Comparison of ENCODE assay signal across 9 cellular contexts in the genomic region with DNA sequence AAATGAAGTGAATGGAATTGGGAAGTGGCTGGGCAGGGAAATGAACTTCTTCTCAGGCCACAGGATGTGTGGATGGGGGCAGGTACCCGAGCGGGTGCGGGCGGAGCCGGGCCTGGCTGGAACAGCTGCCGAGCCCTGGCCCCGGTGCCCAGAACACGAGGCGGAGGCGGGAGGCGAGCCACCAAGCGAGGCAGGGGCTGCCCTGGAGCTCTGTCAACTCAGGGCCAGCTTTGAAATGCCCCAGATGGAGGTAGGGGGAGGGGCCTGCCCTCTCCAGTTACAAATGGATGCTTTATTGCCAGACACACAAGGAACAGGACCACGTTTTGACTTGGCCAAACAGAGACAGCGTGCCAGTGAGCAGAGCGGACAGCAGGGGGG.
A peak's percentile ranks its signal among the peaks of the same experiment; 100 is the strongest.
DNase-seq lines count a peak whose midpoint lies in the region; ATAC-seq and TF ChIP-seq lines count a peak whose summit lies in the region.
"Had no signal": no experiment of that assay in that cellular context is flagged by ENCODE, and none has a peak within 500 bp of the region (broad histone marks: within the 10 kb centered on the region; RNA-seq: fewer than 3 reads in every experiment).

No MANE protein-coding gene starts in this region.

- H3K36me3 ChIP-seq in muscle layer of duodenum (ENCODE audit: control insufficient read depth in 1 of 2, insufficient read depth in 2 of 2, low read length in 2 of 2), result peaks cover 2 to 10% of the 10 kb centered on the region in 2 donors
- peaks cover 9% of the 10 kb centered on the region for H3K36me3 ChIP-seq in upper lobe of right lung

- ATAC-seq in upper lobe of right lung (peak; percentile 59), HG03108 (IDR thresholded peaks at IDR 0.05; ENCODE audit: unreplicated experiment) (no peak), GM19351 (IDR thresholded peaks at IDR 0.05; ENCODE audit: unreplicated experiment) (no peak)

- H3K27me3 ChIP-seq in muscle layer of duodenum (ENCODE audit: low read depth, low read length), result no peaks in the 10 kb centered on the region
- no peaks in the 10 kb centered on the region for H3K27me3 ChIP-seq in upper lobe of right lung

- TF ChIP-seq CTCF in coronary artery (IDR thresholded peaks at IDR 0.05) (no peak), upper lobe of right lung (IDR thresholded peaks at IDR 0.05) (no peak)

- H3K4me3 Mint-ChIP-seq in activated T-cell treated with anti-CD3 and anti-CD28 coated beads, Interleukin-2, amount 50 U/mL, for 24 hours, result no peak overlapping the region

- H3K9me3 ChIP-seq in muscle layer of duodenum (ENCODE audit: control insufficient read depth in 1 of 2, low read length in 2 of 2) (no peaks in the 10 kb centered on the region), upper lobe of right lung (no peaks in the 10 kb centered on the region)

- H3K27ac ChIP-seq in coronary artery (peak overlapping the region; percentile 62 to 93), muscle layer of duodenum (ENCODE audit: low read length) (peak overlapping the region; percentile 67), upper lobe of right lung (peak overlapping the region; percentile 67)

- TF ChIP-seq POLR2A in erythroblast (IDR thresholded peaks at IDR 0.05; ENCODE audit: low read length), result no peak

- no peaks in the 10 kb centered on the region for H3K27me3 Mint-ChIP-seq in activated T-cell treated with anti-CD3 and anti-CD28 coated beads, Interleukin-2, amount 50 U/mL, for 24 hours

- intact Hi-C loops in upper lobe of right lung (cut with DNase I), result no loop called here

- H3K4me1 ChIP-seq in muscle layer of duodenum (ENCODE audit: control insufficient read depth in 1 of 2, insufficient read depth in 2 of 2, low read length in 2 of 2) (peaks cover 0 to 18% of the 10 kb centered on the region in 2 donors), upper lobe of right lung (peaks cover 13% of the 10 kb centered on the region)

- H3K27ac Mint-ChIP-seq in activated T-cell treated with anti-CD3 and anti-CD28 coated beads, Interleukin-2, amount 50 U/mL, for 24 hours, result peak overlapping the region; percentile 37

- H3K4me1 Mint-ChIP-seq in activated T-cell treated with anti-CD3 and anti-CD28 coated beads, Interleukin-2, amount 50 U/mL, for 24 hours (ENCODE audit: low read depth), result no peaks in the 10 kb centered on the region

- H3K36me3 Mint-ChIP-seq in activated T-cell treated with anti-CD3 and anti-CD28 coated beads, Interleukin-2, amount 50 U/mL, for 24 hours (ENCODE audit: low read depth), result peaks cover 33% of the 10 kb centered on the region

- no peaks in the 10 kb centered on the region for H3K9me3 Mint-ChIP-seq in activated T-cell treated with anti-CD3 and anti-CD28 coated beads, Interleukin-2, amount 50 U/mL, for 24 hours

- no peak for DNase-seq in activated T-cell treated with anti-CD3 and anti-CD28 coated beads, Interleukin-2, amount 50 U/mL, for 24 hours
- no peak for DNase-seq in activated T-cell treated with anti-CD3 and anti-CD28 coated beads for 4 hours
- DNase-seq in coronary artery (ENCODE audit: low spot score), result no peak
- peak; percentile 74 for DNase-seq in upper lobe of right lung
- no peak for DNase-seq in erythroblast (lab: John Stamatoyannopoulos, UW)
- DNase-seq: NCI-H526 treated with DMSO at 0.1 percent for 48 hours had no signal

- H3K4me3 ChIP-seq in coronary artery, result peak overlapping the region; percentile 59
- H3K4me3 ChIP-seq in muscle layer of duodenum (ENCODE audit: low read depth in 1 of 2, low read length in 2 of 2), result no peak overlapping the region
- no peak overlapping the region for H3K4me3 ChIP-seq in upper lobe of right lung
